ENCODE assay signal across 10 cellular contexts in the genomic region with DNA sequence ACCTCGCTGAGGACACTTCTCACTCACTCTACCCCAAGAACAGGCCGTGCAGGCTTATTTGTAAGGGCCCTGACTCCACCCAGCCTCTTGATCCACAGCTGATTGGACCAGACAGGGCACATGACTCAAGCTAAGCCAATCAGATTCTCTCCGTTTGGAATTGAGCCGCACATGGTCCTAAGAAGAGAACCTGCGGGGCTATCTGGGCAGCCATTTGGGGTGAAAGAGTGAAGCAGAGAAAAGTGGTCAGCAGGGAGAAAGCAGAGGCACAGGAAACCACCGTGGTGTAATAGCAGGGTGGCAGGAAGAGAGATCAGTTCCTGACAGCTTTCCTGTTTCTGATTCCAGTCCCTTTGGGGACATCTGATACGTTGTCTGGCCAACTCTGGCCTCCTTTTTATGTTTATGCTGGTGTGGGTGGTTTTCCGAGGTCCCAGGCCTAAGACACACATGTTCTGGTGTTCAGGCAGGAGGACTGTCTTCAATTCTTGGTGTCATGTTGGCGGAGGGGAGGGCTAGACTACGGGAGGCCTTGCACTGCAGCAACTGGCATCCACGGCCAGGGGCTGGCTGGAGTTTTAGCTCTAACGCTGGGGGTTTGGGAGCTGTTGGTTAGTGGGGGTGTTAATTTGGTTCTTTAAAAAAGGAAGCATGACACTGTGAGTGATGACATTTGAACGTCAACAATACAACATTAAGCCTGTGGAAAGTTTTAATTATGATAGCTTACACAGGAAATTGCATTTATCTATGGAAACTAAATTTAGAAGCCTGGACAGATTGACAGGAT. TPM values are rescaled to one million over a fixed set of nuclear protein-coding genes. Genes with fewer than 3 reads are reported as not detected.
DNase-seq lines count a peak whose midpoint lies in the region; ATAC-seq and TF ChIP-seq lines count a peak whose summit lies in the region.
"Had no signal": no experiment of that assay in that cellular context is flagged by ENCODE, and none has a peak within 500 bp of the region (broad histone marks: within the 10 kb centered on the region; RNA-seq: fewer than 3 reads in every experiment).

No MANE protein-coding gene starts in this region.

- no peak for TF ChIP-seq CTCF in uterus (IDR thresholded peaks at IDR 0.05)

- no peak overlapping the region for H3K27ac ChIP-seq in mesendoderm (ENCODE audit: low read depth, low read length)
- H3K27ac ChIP-seq in uterus: peak overlapping the region; percentile 25 to 46
- H3K27ac ChIP-seq: epithelial cell of prostate had no signal

- no peak overlapping the region for H4K8ac ChIP-seq in mesendoderm (ENCODE audit: low read depth, low read length)

- H3K4ac ChIP-seq in mesendoderm (ENCODE audit: low read depth, low read length): no peak overlapping the region

- no peak overlapping the region for H3K4me2 ChIP-seq in mesendoderm (ENCODE audit: low read length)

- H3K56ac ChIP-seq in mesendoderm (ENCODE audit: low read length): no peak overlapping the region

- H3K27me3 ChIP-seq in mesendoderm (ENCODE audit: insufficient read depth, low read length, poor library complexity): no peaks in the 10 kb centered on the region
- H3K27me3 ChIP-seq in uterus: no peaks in the 10 kb centered on the region

- H3K4me3 ChIP-seq in mesendoderm (ENCODE audit: low read length): no peak overlapping the region
- H3K4me3 ChIP-seq in uterus: no peak overlapping the region

- no peak overlapping the region for H3K18ac ChIP-seq in mesendoderm (ENCODE audit: low read length)

- no peak overlapping the region for H3K27ac Mint-ChIP-seq in activated naive CD4-positive, alpha-beta T cell treated with anti-CD3 and anti-CD28 coated beads, Interleukin-2, amount 10 ng/mL, durations not matched to agents 7 days and 5 days

- H3K9ac ChIP-seq in mesendoderm (ENCODE audit: low read length): no peak overlapping the region

- no peak for TF ChIP-seq POLR2A in uterus (IDR thresholded peaks at IDR 0.05)

- H2BK5ac ChIP-seq in mesendoderm (ENCODE audit: low read length): no peak overlapping the region

- H3K4me1 ChIP-seq in mesendoderm (ENCODE audit: control insufficient read depth, low read depth, low read length) (no peaks in the 10 kb centered on the region), uterus (peaks cover 0 to 13% of the 10 kb centered on the region in 2 donors)

- no peak overlapping the region for H2AK5ac ChIP-seq in mesendoderm (ENCODE audit: low read length)

- no peak overlapping the region for H3K23ac ChIP-seq in mesendoderm (ENCODE audit: low read length)

- no peak overlapping the region for H4K5ac ChIP-seq in mesendoderm (ENCODE audit: low read length)

- H3K36me3 ChIP-seq in mesendoderm (ENCODE audit: control insufficient read depth, insufficient read depth, low read length): no peaks in the 10 kb centered on the region
- H3K36me3 ChIP-seq in uterus: no peaks in the 10 kb centered on the region

- intact Hi-C loops in uterus (cut with DNase I; ENCODE audit: low total_unique reads): no loop called here

- no peak overlapping the region for H3K4me3 Mint-ChIP-seq in activated naive CD4-positive, alpha-beta T cell treated with anti-CD3 and anti-CD28 coated beads, Interleukin-2, amount 10 ng/mL, durations not matched to agents 7 days and 5 days

- no peaks in the 10 kb centered on the region for H3K36me3 Mint-ChIP-seq in activated naive CD4-positive, alpha-beta T cell treated with anti-CD3 and anti-CD28 coated beads, Interleukin-2, amount 10 ng/mL, durations not matched to agents 7 days and 5 days

- no peaks in the 10 kb centered on the region for H3K79me2 ChIP-seq in mesendoderm (ENCODE audit: control insufficient read depth, insufficient read depth, low read length)

- H2BK15ac ChIP-seq in mesendoderm (replicated peaks; ENCODE audit: low read depth): no peak overlapping the region

- DNase-seq in activated naive CD4-positive, alpha-beta T cell treated with anti-CD3 and anti-CD28 coated beads, Interleukin-2, amount 10 ng/mL, durations not matched to agents 7 days and 5 days: peak; percentile 23
- no peak for DNase-seq in activated naive CD4-positive, alpha-beta T cell (lab: John Stamatoyannopoulos, UW)
- peak; percentile 58 for DNase-seq in dermis blood vessel endothelial cell
- peak; percentile 10 for DNase-seq in mesendoderm
- no peak for DNase-seq in uterus
- DNase-seq: NCI-H146 had no signal

- WGBS in mesendoderm (ENCODE audit: extremely low coverage, insufficient coverage, low lambda C conversion rate): no CpG with 5 or more reads among the region's 13 CpGs

- H3K9me3 Mint-ChIP-seq in activated naive CD4-positive, alpha-beta T cell treated with anti-CD3 and anti-CD28 coated beads, Interleukin-2, amount 10 ng/mL, durations not matched to agents 7 days and 5 days: no peaks in the 10 kb centered on the region

- H2BK120ac ChIP-seq in mesendoderm (ENCODE audit: low read depth, low read length): no peak overlapping the region

- H3K9me3 ChIP-seq in uterus: no peaks in the 10 kb centered on the region

- peaks cover 9% of the 10 kb centered on the region for H3K4me1 Mint-ChIP-seq in activated naive CD4-positive, alpha-beta T cell treated with anti-CD3 and anti-CD28 coated beads, Interleukin-2, amount 10 ng/mL, durations not matched to agents 7 days and 5 days

- no peaks in the 10 kb centered on the region for H3K79me1 ChIP-seq in mesendoderm (ENCODE audit: low read length)

- H3K27me3 Mint-ChIP-seq in activated naive CD4-positive, alpha-beta T cell treated with anti-CD3 and anti-CD28 coated beads, Interleukin-2, amount 10 ng/mL, durations not matched to agents 7 days and 5 days: no peaks in the 10 kb centered on the region

- CTCF ChIA-PET in activated naive CD4-positive, alpha-beta T cell treated with anti-CD3 and anti-CD28 coated beads, Interleukin-2, amount 10 ng/mL, durations not matched to agents 7 days and 5 days (lab: Charles Lee): no interaction called here

- ATAC-seq in GM19395 (IDR thresholded peaks at IDR 0.05; ENCODE audit: unreplicated experiment) (no peak), HG03045 (IDR thresholded peaks at IDR 0.05; ENCODE audit: unreplicated experiment) (no peak), GM18517 (IDR thresholded peaks at IDR 0.05; ENCODE audit: unreplicated experiment) (no peak)

RNA-seq across cellular contexts. Expression of a gene that starts 26.1 kb away (rescaled TPM):
- total RNA-seq in dermis blood vessel endothelial cell: 916 and 1,118 TPM in 2 replicates
- polyA plus RNA-seq in mesendoderm (2013, experiment 1 of 2): 66.2 TPM
- polyA plus RNA-seq in mesendoderm (2013, experiment 2 of 2): 65.5 TPM
- 100 to 1,000 TPM; 189 to 423 (median 341) TPM for total RNA-seq in uterus

Comparison
In these comparisons a context has a peak if more than half of its experiments do, and no peak if none do; other contexts are left out.
1. DNase-seq: peak in activated naive CD4-positive, alpha-beta T cell treated with anti-CD3 and anti-CD28 coated beads, Interleukin-2, amount 10 ng/mL, durations not matched to agents 7 days and 5 days (single experiment), dermis blood vessel endothelial cell (single experiment) and mesendoderm (single experiment); none in activated naive CD4-positive, alpha-beta T cell (0 of 4) and uterus (0 of 2).